Comparison of ENCODE assay signal across 8 cellular contexts in the genomic region with DNA sequence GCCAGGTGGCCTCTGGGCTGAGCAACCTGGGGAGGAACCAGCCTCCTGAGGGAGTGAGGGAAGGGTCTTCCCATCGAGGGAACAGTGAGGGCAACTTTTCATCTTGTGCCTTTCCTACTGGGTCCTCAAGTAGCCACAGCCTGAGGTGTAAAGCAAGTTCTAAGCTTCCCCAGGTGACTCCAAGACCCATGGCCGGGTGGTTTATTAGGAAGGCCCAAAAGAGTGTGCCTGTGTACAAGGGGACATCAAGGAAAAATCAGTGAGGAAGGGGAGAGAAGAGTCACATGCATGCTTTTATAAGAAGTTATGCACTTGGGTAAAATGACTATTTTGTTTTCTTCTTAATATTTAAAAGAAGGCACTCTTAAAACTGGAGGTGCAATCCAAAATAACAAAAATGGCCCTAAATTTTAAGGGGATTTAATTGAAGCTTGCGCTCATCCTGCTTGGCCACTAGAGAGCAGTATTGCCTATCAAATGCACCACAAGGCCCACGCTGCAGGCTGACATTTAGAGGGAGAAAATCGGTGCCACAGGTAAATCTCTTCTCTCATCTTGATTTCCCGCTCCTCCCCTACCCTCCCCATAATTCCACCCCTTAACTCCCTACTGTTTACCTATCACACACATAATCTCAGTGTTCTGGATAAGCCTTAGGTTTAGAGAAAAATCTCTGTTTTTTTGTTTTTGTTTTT. TPM values are rescaled to one million over a fixed set of nuclear protein-coding genes. Genes with fewer than 3 reads are reported as not detected.
A peak's percentile ranks its signal among the peaks of the same experiment; 100 is the strongest.
DNase-seq lines count a peak whose midpoint lies in the region; TF ChIP-seq lines count a peak whose summit lies in the region.

No MANE protein-coding gene starts in this region.

- H3K9me3 ChIP-seq in SJCRH30 (replicated peaks), result no peaks in the 10 kb centered on the region; the same call in 1 of the 2 replicates

- 36 to 39% methylated on average over 6 of the region's 6 CpGs for WGBS in lower leg skin, 2 donors

- no peak for TF ChIP-seq EP300 in Ishikawa (IDR thresholded peaks at IDR 0.05; ENCODE audit: borderline replicate concordance)

- H3K36me3 ChIP-seq in SJCRH30, result no peaks in the 10 kb centered on the region

- peak; percentile 45 for DNase-seq in 8988T
- peak; percentile 65 for DNase-seq in GM10248 (ENCODE audit: extremely low spot score)
- peak; percentile 27 to 62 for DNase-seq in SJCRH30
- DNase-seq in central memory CD4-positive, alpha-beta T cell, result peak; percentile 10
- peak; percentile 64 for DNase-seq in kidney tubule cell (ENCODE audit: low spot score)
- peak; percentile 25 for DNase-seq in stimulated activated CD4-positive, alpha-beta T cell treated with anti-CD3 and anti-CD28 coated beads, Interleukin-4, amount 100 ng/mL, for 24 hours
- no peak for DNase-seq in lower leg skin (ENCODE audit: low spot score in 2 of 2)

- no peaks in the 10 kb centered on the region; the same call in none of the 2 replicates for H3K27me3 ChIP-seq in SJCRH30

- TF ChIP-seq RAD21 in Ishikawa (IDR thresholded peaks at IDR 0.05; ENCODE audit: low read depth), result peak; percentile 93

- intact Hi-C loops in lower leg skin (cut with DNase I; ENCODE audit: low total_unique reads), result no loop called here

- TF ChIP-seq POLR2A in lower leg skin (IDR thresholded peaks at IDR 0.05), result no peak

- no peak overlapping the region for H3K27ac ChIP-seq in SJCRH30

- POLR2A ChIA-PET in GM10248 (lab: Yijun Ruan, JAX), result no interaction called here

- CTCF ChIA-PET in GM10248 (lab: Yijun Ruan, JAX), result interaction anchor here (0.7 to 9.0 kb wide), 22 partner anchors 8 to 673 kb away, joined by 3 to 136 read pairs (median 4); no protein-coding TSS in a partner anchor

- TF ChIP-seq CTCF in GM10248 (IDR thresholded peaks at IDR 0.05; ENCODE audit: control extremely low read depth, extremely low read depth, low read depth, missing control alignments) (peak; percentile 86), lower leg skin (IDR thresholded peaks at IDR 0.05) (no peak)

- no peak overlapping the region for H3K4me3 ChIP-seq in SJCRH30
- no peak overlapping the region for H3K4me3 ChIP-seq in lower leg skin (ENCODE audit: low read depth, poor library complexity, severe bottlenecking)

- no peaks in the 10 kb centered on the region for H3K4me1 ChIP-seq in SJCRH30

TF ChIP-seq in Ishikawa, 13 proteins besides CTCF, POLR2A, EP300 and RAD21:
- TF ChIP-seq MAX (IDR thresholded peaks at IDR 0.05) (no peak), TAF1 (IDR thresholded peaks at IDR 0.05; ENCODE audit: low read depth) (no peak), TCF12 (IDR thresholded peaks at IDR 0.05; ENCODE audit: low read depth) (no peak), REST (IDR thresholded peaks at IDR 0.05; ENCODE audit: low read depth) (no peak), CEBPB (IDR thresholded peaks at IDR 0.05) (no peak), ZBTB7A (IDR thresholded peaks at IDR 0.05; ENCODE audit: low read depth) (no peak), NFIC (IDR thresholded peaks at IDR 0.05) (no peak), EGR1 (IDR thresholded peaks at IDR 0.05) (no peak), YY1 (IDR thresholded peaks at IDR 0.05; ENCODE audit: low read depth) (no peak)

RNA-seq across cellular contexts. Expression of gene NANOGP8, which starts 6.7 kb away (rescaled TPM):
- not detected in 2 replicates for total RNA-seq in SJCRH30 (2014; rRNA removed; shearing (Covaris generic))
- total RNA-seq in lower leg skin, result 1 to 10 TPM in 1 of 4 donors, under 1 TPM in 1, not detected in 2; 0.95 to 1.5 TPM

Comparison
In these comparisons a context has a peak if more than half of its experiments do, and no peak if none do; other contexts are left out.
1. DNase-seq: peak in 8988T (single experiment), GM10248 (single experiment), SJCRH30 (2 of 2), central memory CD4-positive, alpha-beta T cell (single experiment), kidney tubule cell (single experiment) and stimulated activated CD4-positive, alpha-beta T cell treated with anti-CD3 and anti-CD28 coated beads, Interleukin-4, amount 100 ng/mL, for 24 hours (single experiment); none in lower leg skin (0 of 2).